In genomic region chr20:18063676-18064075, GRCh38 we compare ENCODE assay signal across 3 cellular contexts.
TF ChIP-seq lines count a peak whose summit lies in the region.

No MANE protein-coding gene starts in this region.

TF ChIP-seq in HepG2, 621 proteins besides CTCF, POLR2A, EP300 and RAD21:
- TF ChIP-seq, protein P1, sequence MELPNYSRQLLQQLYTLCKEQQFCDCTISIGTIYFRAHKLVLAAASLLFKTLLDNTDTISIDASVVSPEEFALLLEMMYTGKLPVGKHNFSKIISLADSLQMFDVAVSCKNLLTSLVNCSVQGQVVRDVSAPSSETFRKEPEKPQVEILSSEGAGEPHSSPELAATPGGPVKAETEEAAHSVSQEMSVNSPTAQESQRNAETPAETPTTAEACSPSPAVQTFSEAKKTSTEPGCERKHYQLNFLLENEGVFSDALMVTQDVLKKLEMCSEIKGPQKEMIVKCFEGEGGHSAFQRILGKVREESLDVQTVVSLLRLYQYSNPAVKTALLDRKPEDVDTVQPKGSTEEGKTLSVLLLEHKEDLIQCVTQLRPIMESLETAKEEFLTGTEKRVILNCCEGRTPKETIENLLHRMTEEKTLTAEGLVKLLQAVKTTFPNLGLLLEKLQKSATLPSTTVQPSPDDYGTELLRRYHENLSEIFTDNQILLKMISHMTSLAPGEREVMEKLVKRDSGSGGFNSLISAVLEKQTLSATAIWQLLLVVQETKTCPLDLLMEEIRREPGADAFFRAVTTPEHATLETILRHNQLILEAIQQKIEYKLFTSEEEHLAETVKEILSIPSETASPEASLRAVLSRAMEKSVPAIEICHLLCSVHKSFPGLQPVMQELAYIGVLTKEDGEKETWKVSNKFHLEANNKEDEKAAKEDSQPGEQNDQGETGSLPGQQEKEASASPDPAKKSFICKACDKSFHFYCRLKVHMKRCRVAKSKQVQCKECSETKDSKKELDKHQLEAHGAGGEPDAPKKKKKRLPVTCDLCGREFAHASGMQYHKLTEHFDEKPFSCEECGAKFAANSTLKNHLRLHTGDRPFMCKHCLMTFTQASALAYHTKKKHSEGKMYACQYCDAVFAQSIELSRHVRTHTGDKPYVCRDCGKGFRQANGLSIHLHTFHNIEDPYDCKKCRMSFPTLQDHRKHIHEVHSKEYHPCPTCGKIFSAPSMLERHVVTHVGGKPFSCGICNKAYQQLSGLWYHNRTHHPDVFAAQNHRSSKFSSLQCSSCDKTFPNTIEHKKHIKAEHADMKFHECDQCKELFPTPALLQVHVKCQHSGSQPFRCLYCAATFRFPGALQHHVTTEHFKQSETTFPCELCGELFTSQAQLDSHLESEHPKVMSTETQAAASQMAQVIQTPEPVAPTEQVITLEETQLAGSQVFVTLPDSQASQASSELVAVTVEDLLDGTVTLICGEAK (IDR thresholded peaks at IDR 0.05): peak; percentile 56
- TF ChIP-seq, protein P1 (CRISPR knock-in tag; IDR thresholded peaks at IDR 0.05): peak; percentile 95
- TF ChIP-seq REL (CRISPR knock-in tag; conservative IDR thresholded peaks at IDR 0.05) (no peak), ZBTB25 (CRISPR knock-in tag; IDR thresholded peaks at IDR 0.05) (no peak)

TF ChIP-seq in GM12878, 131 proteins besides CTCF, POLR2A, EP300 and RAD21 (continues in another document):
- TF ChIP-seq SUPT20H (IDR thresholded peaks at IDR 0.05; ENCODE audit: borderline replicate concordance, control insufficient read depth, low read depth, low read length): no peak
- no peak for TF ChIP-seq MYB (IDR thresholded peaks at IDR 0.05; ENCODE audit: borderline replicate concordance, low read depth, low read length)
- TF ChIP-seq, protein P1 (IDR thresholded peaks at IDR 0.05; ENCODE audit: borderline replicate concordance): peak; percentile 63; the same call in 1 of the 2 replicates
- TF ChIP-seq USF1 (IDR thresholded peaks at IDR 0.05; ENCODE audit: borderline replicate concordance, extremely low read length, insufficient read depth, low read depth, low read length): no peak
- TF ChIP-seq BCLAF1 (IDR thresholded peaks at IDR 0.05): no peak
- no peak for TF ChIP-seq TCF3 (IDR thresholded peaks at IDR 0.05; ENCODE audit: borderline replicate concordance, insufficient read depth, low read depth, low read length)

TF ChIP-seq in K562, 482 proteins besides CTCF, POLR2A, EP300 and RAD21:
- no peak for TF ChIP-seq NELFE (IDR thresholded peaks at IDR 0.05; ENCODE audit: insufficient read depth, insufficient read length)
- TF ChIP-seq HSF4 (CRISPR knock-in tag; IDR thresholded peaks at IDR 0.05; ENCODE audit: borderline replicate concordance): no peak
- TF ChIP-seq ZNF217 (CRISPR knock-in tag; IDR thresholded peaks at IDR 0.05): no peak
- TF ChIP-seq, protein P2, sequence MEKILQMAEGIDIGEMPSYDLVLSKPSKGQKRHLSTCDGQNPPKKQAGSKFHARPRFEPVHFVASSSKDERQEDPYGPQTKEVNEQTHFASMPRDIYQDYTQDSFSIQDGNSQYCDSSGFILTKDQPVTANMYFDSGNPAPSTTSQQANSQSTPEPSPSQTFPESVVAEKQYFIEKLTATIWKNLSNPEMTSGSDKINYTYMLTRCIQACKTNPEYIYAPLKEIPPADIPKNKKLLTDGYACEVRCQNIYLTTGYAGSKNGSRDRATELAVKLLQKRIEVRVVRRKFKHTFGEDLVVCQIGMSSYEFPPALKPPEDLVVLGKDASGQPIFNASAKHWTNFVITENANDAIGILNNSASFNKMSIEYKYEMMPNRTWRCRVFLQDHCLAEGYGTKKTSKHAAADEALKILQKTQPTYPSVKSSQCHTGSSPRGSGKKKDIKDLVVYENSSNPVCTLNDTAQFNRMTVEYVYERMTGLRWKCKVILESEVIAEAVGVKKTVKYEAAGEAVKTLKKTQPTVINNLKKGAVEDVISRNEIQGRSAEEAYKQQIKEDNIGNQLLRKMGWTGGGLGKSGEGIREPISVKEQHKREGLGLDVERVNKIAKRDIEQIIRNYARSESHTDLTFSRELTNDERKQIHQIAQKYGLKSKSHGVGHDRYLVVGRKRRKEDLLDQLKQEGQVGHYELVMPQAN (IDR thresholded peaks at IDR 0.05; ENCODE audit: borderline replicate concordance): no peak
- TF ChIP-seq POLR3A (IDR thresholded peaks at IDR 0.05; ENCODE audit: borderline replicate concordance, extremely low read depth, insufficient read depth, insufficient read length): no peak
- TF ChIP-seq, protein P1 (IDR thresholded peaks at IDR 0.05): peak; percentile 93
- TF ChIP-seq, protein P1 (CRISPR knock-in tag; IDR thresholded peaks at IDR 0.05): peak; percentile 72
- TF ChIP-seq SETDB1 (IDR thresholded peaks at IDR 0.05; ENCODE audit: low read length): no peak
- TF ChIP-seq ZNF232 (CRISPR knock-in tag; IDR thresholded peaks at IDR 0.05): no peak
